23 cellular contexts compared by ENCODE assay signal in the genomic region with DNA sequence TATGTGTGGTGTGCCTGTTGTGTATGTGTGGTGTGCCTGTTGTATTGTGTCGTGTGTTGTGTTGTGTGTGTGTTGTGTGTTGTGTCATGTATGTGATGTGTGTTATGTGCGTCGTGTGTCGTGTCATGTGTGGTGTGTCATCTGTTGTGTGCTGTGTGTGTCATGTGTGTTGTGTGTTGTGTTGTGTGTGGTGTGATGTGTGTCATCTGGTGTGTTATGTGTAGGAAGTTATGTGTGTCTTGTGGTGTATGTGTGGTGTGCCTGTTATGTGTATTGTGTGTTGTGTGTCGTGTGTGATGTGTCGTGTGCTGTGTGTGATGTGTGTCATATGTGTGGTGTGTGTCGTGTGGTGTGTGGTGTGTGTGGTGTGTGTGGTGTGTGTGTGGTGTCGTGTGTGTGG.
A peak's percentile ranks its signal among the peaks of the same experiment; 100 is the strongest.
DNase-seq lines count a peak whose midpoint lies in the region; ATAC-seq, FAIRE-seq and TF ChIP-seq lines count a peak whose summit lies in the region.
"Had no signal": no experiment of that assay in that cellular context is flagged by ENCODE, and none has a peak within 500 bp of the region (broad histone marks: within the 10 kb centered on the region; RNA-seq: fewer than 3 reads in every experiment).

No MANE protein-coding gene starts in this region.

- no peak overlapping the region for H2BK120ac ChIP-seq in IMR-90 (ENCODE audit: low read depth, low read length)
- no peak overlapping the region for H2BK120ac ChIP-seq in neuronal stem cell (ENCODE audit: low read depth, low read length)

- no peak for TF ChIP-seq POLR2A in GM12892 (IDR thresholded peaks at IDR 0.05; ENCODE audit: low read depth, low read length)
- TF ChIP-seq POLR2A in IMR-90 (IDR thresholded peaks at IDR 0.05; ENCODE audit: low read depth, low read length), result no peak

- TF ChIP-seq CTCF in IMR-90 (conservative IDR thresholded peaks at IDR 0.05; ENCODE audit: low read depth, low read length) (no peak), coronary artery (IDR thresholded peaks at IDR 0.05) (no peak), OCI-LY7 (conservative IDR thresholded peaks at IDR 0.05; ENCODE audit: low read length) (no peak)

- H3K4me3 ChIP-seq in IMR-90 (ENCODE audit: insufficient read depth, low read depth, low read length) (no peak overlapping the region), coronary artery (no peak overlapping the region), neuronal stem cell (ENCODE audit: low read length in 2 of 2) (peak overlapping the region in 1 of 2 donors; percentile 69), OCI-LY7 (ENCODE audit: low read depth, low read length, poor library complexity, severe bottlenecking) (no peak overlapping the region)
- H3K4me3 ChIP-seq: HAP-1, Peyer's patch, SJCRH30 had no signal

- H4K8ac ChIP-seq in IMR-90 (ENCODE audit: low read depth in 2 of 2, low read length in 2 of 2), result no peak overlapping the region
- no peak overlapping the region for H4K8ac ChIP-seq in neuronal stem cell (ENCODE audit: low read depth, low read length)

- H2BK15ac ChIP-seq in IMR-90 (ENCODE audit: low read depth, low read length), result no peak overlapping the region
- H2BK15ac ChIP-seq in neuronal stem cell (ENCODE audit: low read length), result no peak overlapping the region

- dilution Hi-C loops in IMR-90 (cut with HindIII; ENCODE audit: low sequenced_read_pairs, unreplicated experiment), result no loop called here

- H3K9ac ChIP-seq in IMR-90 (ENCODE audit: low read depth, low read length) (no peak overlapping the region), neuronal stem cell (ENCODE audit: low read depth, low read length, poor library complexity) (peak overlapping the region; percentile 81)

- H2BK5ac ChIP-seq in IMR-90 (ENCODE audit: low read depth, low read length, poor library complexity, severe bottlenecking) (peak overlapping the region; percentile 83), neuronal stem cell (ENCODE audit: low read length) (no peak overlapping the region)

- CTCF ChIA-PET in IMR-90 (lab: Yijun Ruan, JAX), result no interaction called here
- CTCF ChIA-PET in OCI-LY7 (lab: Charles Lee; ENCODE audit: unreplicated experiment), result no interaction called here

- no peak for DNase-seq in GM12892 (ENCODE audit: insufficient read length)
- no peak for DNase-seq in IMR-90
- DNase-seq in coronary artery (ENCODE audit: low spot score), result peak; percentile 9
- no peak for DNase-seq in neuronal stem cell (ENCODE audit: low spot score)
- DNase-seq in NCI-H510A treated with DMSO at 0.1 percent for 48 hours (lab: John Stamatoyannopoulos, UW), result no peak
- DNase-seq in OCI-LY7 (ENCODE audit: low spot score), result no peak
- no peak for DNase-seq in NCI-H2029 treated with DMSO at 0.1 percent for 48 hours (lab: John Stamatoyannopoulos, UW)
- DNase-seq: AML-193; C1 segment of cervical spinal cord; DND-41; Karpas-422; MV-4-11; NCI-H187; NCI-H2227 treated with DMSO at 0.1 percent for 48 hours; NCI-H510A; NCI-H774; NK-92 treated with Interleukin-12 subunit alpha and Interleukin-12 subunit beta, amount 100 ng/mL, for 24 hours; SJCRH30 had no signal

- H3K4me1 ChIP-seq in IMR-90 (ENCODE audit: control insufficient read depth, insufficient read depth, low read length) (no peaks in the 10 kb centered on the region), neuronal stem cell (ENCODE audit: control insufficient read depth in 2 of 2, insufficient read depth in 1 of 2, low read depth in 1 of 2, low read length in 2 of 2) (peaks cover 0 to 4% of the 10 kb centered on the region in 2 donors), OCI-LY7 (ENCODE audit: insufficient read depth, low read length, poor library complexity, severe bottlenecking) (no peaks in the 10 kb centered on the region)
- H3K4me1 ChIP-seq: HAP-1, Peyer's patch, SJCRH30 had no signal

- FAIRE-seq in GM12892 (lab: Jason Lieb, UNC), result peak; percentile 80

- H3K79me2 ChIP-seq in OCI-LY7 (ENCODE audit: insufficient read depth, low read depth, low read length), result no peaks in the 10 kb centered on the region

- H4K91ac ChIP-seq in IMR-90 (ENCODE audit: insufficient read depth, low read depth, low read length) (no peak overlapping the region), neuronal stem cell (ENCODE audit: low read depth, low read length, poor library complexity) (peak overlapping the region; percentile 69)

- peaks cover 22% of the 10 kb centered on the region for H3K9me3 ChIP-seq in IMR-90 (ENCODE audit: control insufficient read depth, insufficient read depth, low read length)
- peaks cover 0 to 9% of the 10 kb centered on the region in 2 donors for H3K9me3 ChIP-seq in neuronal stem cell (replicated peaks in 1 of 2; ENCODE audit: control insufficient read depth in 2 of 2, insufficient read depth in 1 of 2, low read depth in 1 of 2, low read length in 2 of 2)
- H3K9me3 ChIP-seq in OCI-LY7 (ENCODE audit: low read length), result peaks cover 4% of the 10 kb centered on the region
- H3K9me3 ChIP-seq: HAP-1, Peyer's patch, SJCRH30 had no signal

- no peak overlapping the region for H3K56ac ChIP-seq in IMR-90 (ENCODE audit: extremely low read depth, insufficient read depth, low read length)

- 80% methylated on average over 3 of the region's 8 CpGs; no CpG with 5 or more reads in 1 of the 2 experiments for WGBS in IMR-90 (ENCODE audit: extremely low coverage in 2 of 2, insufficient read length in 1 of 2), 2 experiments
- 100% methylated on average over 2 of the region's 8 CpGs; no CpG with 5 or more reads in 1 of the 2 donors for WGBS in neuronal stem cell (ENCODE audit: extremely low coverage in 2 of 2, insufficient read length in 2 of 2, insufficient replicate concordance in 1 of 2), 2 donors

- intact Hi-C loops in IMR-90 (cut with micrococcal nuclease), result no loop called here
- intact Hi-C loops in OCI-LY7 (cut with micrococcal nuclease; ENCODE audit: unreplicated experiment), result no loop called here

- H3K27me3 ChIP-seq in IMR-90 (ENCODE audit: control insufficient read depth, insufficient read depth, low read length) (no peaks in the 10 kb centered on the region), neuronal stem cell (ENCODE audit: control insufficient read depth in 3 of 3, insufficient read depth in 3 of 3, low read depth in 1 of 3, low read length in 3 of 3) (peaks cover 0 to 8% (median 0%) of the 10 kb centered on the region in 3 experiments)
- H3K27me3 ChIP-seq: Peyer's patch had no signal

- H2BK12ac ChIP-seq in neuronal stem cell (ENCODE audit: low read length), result no peak overlapping the region

- no peak overlapping the region for H3K4me2 ChIP-seq in IMR-90 (ENCODE audit: low read depth, low read length)
- no peak overlapping the region for H3K4me2 ChIP-seq in neuronal stem cell (ENCODE audit: insufficient read depth, low read length, poor library complexity, severe bottlenecking)
- H3K4me2 ChIP-seq in OCI-LY7 (ENCODE audit: low read length), result no peak overlapping the region

- no peaks in the 10 kb centered on the region for H3K79me1 ChIP-seq in IMR-90 (ENCODE audit: low read depth in 1 of 2, low read length in 2 of 2)
- H3K79me1 ChIP-seq in neuronal stem cell (ENCODE audit: low read depth, low read length), result peaks cover 5% of the 10 kb centered on the region

- H3K36me3 ChIP-seq in IMR-90 (ENCODE audit: control insufficient read depth, insufficient read depth, low read length) (no peaks in the 10 kb centered on the region), neuronal stem cell (replicated peaks in 1 of 2; ENCODE audit: control insufficient read depth in 2 of 2, insufficient read depth in 2 of 2, low read length in 2 of 2) (peaks cover 0 to 4% of the 10 kb centered on the region in 2 donors), OCI-LY7 (ENCODE audit: insufficient read depth, low read length) (no peaks in the 10 kb centered on the region)
- H3K36me3 ChIP-seq: HAP-1, Peyer's patch, SJCRH30 had no signal

- no peak for TF ChIP-seq RAD21 in IMR-90 (IDR thresholded peaks at IDR 0.05; ENCODE audit: low read length)

- H2AK5ac ChIP-seq in IMR-90 (ENCODE audit: low read depth, low read length), result no peak overlapping the region
- no peak overlapping the region for H2AK5ac ChIP-seq in neuronal stem cell (ENCODE audit: low read depth, low read length)

- H3K4ac ChIP-seq in IMR-90 (ENCODE audit: low read depth, low read length) (no peak overlapping the region), neuronal stem cell (ENCODE audit: low read length) (no peak overlapping the region)

- no peaks in the 10 kb centered on the region for H3K9me2 ChIP-seq in OCI-LY7 (ENCODE audit: insufficient read depth, low read length)

- H3K23ac ChIP-seq in IMR-90 (ENCODE audit: low read depth, low read length) (no peak overlapping the region), neuronal stem cell (ENCODE audit: low read depth, low read length, poor library complexity) (peak overlapping the region; percentile 44)

- no peak overlapping the region for H2BK20ac ChIP-seq in IMR-90 (ENCODE audit: low read depth, low read length)

- in situ Hi-C loops in IMR-90 (cut with MboI; ENCODE audit: low sequenced_read_pairs), result no loop called here

- no peaks in the 10 kb centered on the region for H3K9me1 ChIP-seq in IMR-90 (ENCODE audit: insufficient read depth, low read length)

- ATAC-seq in IMR-90 (ENCODE audit: low read depth), result no peak
- ATAC-seq: CD8-positive, alpha-beta T cell; T-cell had no signal

- H3K27ac ChIP-seq in IMR-90 (ENCODE audit: insufficient read depth, low read length) (no peak overlapping the region), coronary artery (no peak overlapping the region), neuronal stem cell (replicated peaks; ENCODE audit: low read length) (no peak overlapping the region), OCI-LY7 (ENCODE audit: low read depth, low read length, poor library complexity, severe bottlenecking) (no peak overlapping the region)
- H3K27ac ChIP-seq: HL-60, Peyer's patch, SJCRH30 had no signal

- H3K14ac ChIP-seq in IMR-90 (replicated peaks; ENCODE audit: low read depth, low read length) (no peak overlapping the region), neuronal stem cell (ENCODE audit: low read length) (peak overlapping the region; percentile 14)

- no peak overlapping the region for H2AK9ac ChIP-seq in IMR-90 (replicated peaks; ENCODE audit: low read depth, low read length, poor library complexity)

- H4K5ac ChIP-seq in IMR-90 (ENCODE audit: low read depth, low read length), result no peak overlapping the region

- H2AFZ ChIP-seq in IMR-90 (replicated peaks; ENCODE audit: low read length, poor library complexity), result no peak overlapping the region
- no peak overlapping the region for H2AFZ ChIP-seq in neuronal stem cell (ENCODE audit: low read length)
- no peak overlapping the region for H2AFZ ChIP-seq in OCI-LY7 (ENCODE audit: low read length)

- BruUV-seq in IMR-90 (replicated peaks; lab: Mats Ljungman, UMichigan) (no TSS peak), OCI-LY7 (replicated peaks; lab: Mats Ljungman, UMichigan) (no TSS peak)

- H4K20me1 ChIP-seq in IMR-90 (ENCODE audit: insufficient read depth, low read length) (no peaks in the 10 kb centered on the region), OCI-LY7 (ENCODE audit: insufficient read depth, low read length) (no peaks in the 10 kb centered on the region; the same call in 1 of the 2 replicates)

- POLR2A ChIA-PET in IMR-90 (lab: Charles Lee; ENCODE audit: unreplicated experiment) (no interaction called here), OCI-LY7 (lab: Charles Lee) (no interaction called here)

- no peak overlapping the region for H3K18ac ChIP-seq in IMR-90 (ENCODE audit: low read depth, low read length)
- no peak overlapping the region for H3K18ac ChIP-seq in neuronal stem cell (ENCODE audit: low read length)

TF ChIP-seq in IMR-90, 13 proteins besides CTCF, POLR2A, EP300 and RAD21 (continues in another document):
- TF ChIP-seq CHD1 (IDR thresholded peaks at IDR 0.05; ENCODE audit: low read depth, low read length), result no peak
